In the genomic region with DNA sequence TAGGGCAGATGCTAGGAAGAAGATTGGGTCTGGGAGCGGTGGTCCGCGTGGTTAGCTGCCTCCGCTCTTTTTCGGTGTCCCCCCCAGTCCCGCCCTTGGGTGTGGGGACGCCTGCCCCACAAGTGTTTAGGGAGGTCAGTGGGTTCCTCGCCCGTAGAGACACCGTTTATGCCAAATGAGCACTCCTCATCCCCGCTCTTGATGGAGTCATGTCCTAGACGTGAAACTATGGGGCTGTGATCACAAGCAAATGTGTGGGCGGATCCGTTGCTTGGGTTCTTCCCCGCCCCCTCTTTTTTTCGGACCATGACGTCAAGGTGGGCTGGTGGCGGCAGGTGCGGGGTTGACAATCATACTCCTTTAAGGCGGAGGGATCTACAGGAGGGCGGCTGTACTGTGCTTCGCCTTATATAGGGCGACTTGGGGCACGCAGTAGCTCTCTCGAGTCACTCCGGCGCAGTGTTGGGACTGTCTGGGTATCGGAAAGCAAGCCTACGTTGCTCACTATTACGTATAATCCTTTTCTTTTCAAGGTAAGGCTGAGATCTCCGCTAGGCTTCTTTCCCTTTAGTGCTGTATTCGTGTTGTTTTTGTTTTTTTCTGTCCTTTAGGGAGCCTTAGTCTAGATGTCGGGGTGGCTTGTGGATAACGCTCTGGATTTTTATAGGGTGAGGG, we compare ENCODE assay signal across 8 cellular contexts. TPM values are rescaled to one million over a fixed set of nuclear protein-coding genes. Genes with fewer than 3 reads are reported as not detected.
DNase-seq lines count a peak whose midpoint lies in the region; ATAC-seq and TF ChIP-seq lines count a peak whose summit lies in the region.

A gene (plus strand): TSS at position 439 of the 675 bp plus-strand sequence. CDS start 1,529 bp downstream, outside the sequence.

- H3K4me3 ChIP-seq in LNCaP clone FGC (ENCODE audit: low read depth, low read length) = peak within 1 kb of the TSS; percentile 93

- H3K4me3 Mint-ChIP-seq in activated T-helper 2 cell treated with anti-CD3 and anti-CD28 coated beads, Interferon-gamma antibody, Interleukin-2, Interleukin-4, amounts not matched to agents 10 μg/mL and 5 μg/mL and 100 μg/mL, durations not matched to agents 14 hours and 24 hours and 36 hours (ENCODE audit: low read depth) = peak within 1 kb of the TSS; percentile 96
- H3K4me3 Mint-ChIP-seq in natural killer cell treated with Interleukin-12 subunit alpha and Interleukin-12 subunit beta and Interleukin-15 and Interleukin-18, amount 100 ng/mL, for 72 hours = peak within 1 kb of the TSS; percentile 94

- intact Hi-C loops in activated T-helper 2 cell treated with anti-CD3 and anti-CD28 coated beads, Interferon-gamma antibody, Interleukin-2, Interleukin-4, amounts not matched to agents 10 μg/mL and 5 μg/mL and 100 μg/mL, durations not matched to agents 14 hours and 24 hours and 36 hours (cut with micrococcal nuclease) = loop anchor here (1.0 to 2.0 kb wide), 5 partner anchors 8 to 120 kb away; a partner anchor contains a TSS

- no peaks in the 10 kb centered on the region for H3K9me3 Mint-ChIP-seq in activated T-helper 2 cell treated with anti-CD3 and anti-CD28 coated beads, Interferon-gamma antibody, Interleukin-2, Interleukin-4, amounts not matched to agents 10 μg/mL and 5 μg/mL and 100 μg/mL, durations not matched to agents 14 hours and 24 hours and 36 hours
- H3K9me3 Mint-ChIP-seq in natural killer cell treated with Interleukin-12 subunit alpha and Interleukin-12 subunit beta and Interleukin-15 and Interleukin-18, amount 100 ng/mL, for 72 hours = no peaks in the 10 kb centered on the region

- peak; percentile 89 to 93 for ATAC-seq in natural killer cell treated with Interleukin-12 subunit alpha and Interleukin-12 subunit beta and Interleukin-15 and Interleukin-18, amount 100 ng/mL, for 72 hours

- peak; percentile 100 for DNase-seq in ELF-1 (ENCODE audit: low read depth, low spot score)
- DNase-seq in H4 (ENCODE audit: low spot score) = peak; percentile 99
- peak; percentile 98 for DNase-seq in LNCaP clone FGC (ENCODE audit: low read depth)
- DNase-seq in RPMI8226 = peak; percentile 98
- peak; percentile 95 for DNase-seq in activated T-helper 2 cell treated with anti-CD3 and anti-CD28 coated beads, Interferon-gamma antibody, Interleukin-2, Interleukin-4, amounts not matched to agents 10 μg/mL and 5 μg/mL and 100 μg/mL, durations not matched to agents 14 hours and 24 hours and 36 hours (ENCODE audit: low spot score)
- DNase-seq in fibroblast of peridontal ligament (ENCODE audit: extremely low read depth) = peak; percentile 97
- peak; percentile 96 for DNase-seq in natural killer cell treated with Interleukin-12 subunit alpha and Interleukin-12 subunit beta and Interleukin-15 and Interleukin-18, amount 100 ng/mL, for 72 hours (ENCODE audit: low spot score)
- DNase-seq in stimulated activated naive CD4-positive, alpha-beta T cell treated with Interleukin-2 at 50 U/mL for 16 hours (lab: John Stamatoyannopoulos, UW) = peak; percentile 95

- H3K27ac Mint-ChIP-seq in activated T-helper 2 cell treated with anti-CD3 and anti-CD28 coated beads, Interferon-gamma antibody, Interleukin-2, Interleukin-4, amounts not matched to agents 10 μg/mL and 5 μg/mL and 100 μg/mL, durations not matched to agents 14 hours and 24 hours and 36 hours = peak within 1 kb of the TSS; percentile 99
- H3K27ac Mint-ChIP-seq in natural killer cell treated with Interleukin-12 subunit alpha and Interleukin-12 subunit beta and Interleukin-15 and Interleukin-18, amount 100 ng/mL, for 72 hours = peak within 1 kb of the TSS; percentile 98

- H3K4me1 Mint-ChIP-seq in activated T-helper 2 cell treated with anti-CD3 and anti-CD28 coated beads, Interferon-gamma antibody, Interleukin-2, Interleukin-4, amounts not matched to agents 10 μg/mL and 5 μg/mL and 100 μg/mL, durations not matched to agents 14 hours and 24 hours and 36 hours (ENCODE audit: low read depth) = peaks cover 41% of the 10 kb centered on the region
- H3K4me1 Mint-ChIP-seq in natural killer cell treated with Interleukin-12 subunit alpha and Interleukin-12 subunit beta and Interleukin-15 and Interleukin-18, amount 100 ng/mL, for 72 hours (ENCODE audit: low read depth in 2 of 2) = peaks cover 44 to 53% of the 10 kb centered on the region in 2 donors

- TF ChIP-seq CTCF in LNCaP clone FGC (IDR thresholded peaks at IDR 0.05; ENCODE audit: control insufficient read depth, extremely low read depth, insufficient read depth) = no peak

- H3K27me3 Mint-ChIP-seq in activated T-helper 2 cell treated with anti-CD3 and anti-CD28 coated beads, Interferon-gamma antibody, Interleukin-2, Interleukin-4, amounts not matched to agents 10 μg/mL and 5 μg/mL and 100 μg/mL, durations not matched to agents 14 hours and 24 hours and 36 hours (ENCODE audit: low read depth) = peaks cover 3% of the 10 kb centered on the region
- no peaks in the 10 kb centered on the region for H3K27me3 Mint-ChIP-seq in natural killer cell treated with Interleukin-12 subunit alpha and Interleukin-12 subunit beta and Interleukin-15 and Interleukin-18, amount 100 ng/mL, for 72 hours

- peaks cover 51% of the 10 kb centered on the region for H3K36me3 Mint-ChIP-seq in activated T-helper 2 cell treated with anti-CD3 and anti-CD28 coated beads, Interferon-gamma antibody, Interleukin-2, Interleukin-4, amounts not matched to agents 10 μg/mL and 5 μg/mL and 100 μg/mL, durations not matched to agents 14 hours and 24 hours and 36 hours (ENCODE audit: low read depth)
- H3K36me3 Mint-ChIP-seq in natural killer cell treated with Interleukin-12 subunit alpha and Interleukin-12 subunit beta and Interleukin-15 and Interleukin-18, amount 100 ng/mL, for 72 hours = peaks cover 48% of the 10 kb centered on the region

RNA-seq across cellular contexts. Expression of the gene that starts here (rescaled TPM):
- 2,045 and 2,316 TPM in 2 replicates for total RNA-seq in H4 (2014; rRNA removed; shearing (Covaris generic))
- 2,402 and 2,404 TPM in 2 replicates for total RNA-seq in activated T-helper 2 cell treated with anti-CD3 and anti-CD28 coated beads, Interferon-gamma antibody, Interleukin-2, Interleukin-4, amounts not matched to agents 10 μg/mL and 5 μg/mL and 100 μg/mL, durations not matched to agents 14 hours and 24 hours and 36 hours
- total RNA-seq in natural killer cell treated with Interleukin-12 subunit alpha and Interleukin-12 subunit beta and Interleukin-15 and Interleukin-18, amount 100 ng/mL, for 72 hours = 1,000 to 10,000 TPM; 1,035 to 1,696 TPM

Comparison
In these comparisons a context has a peak if more than half of its experiments do, and no peak if none do; other contexts are left out.
1. Peak in every context shown above with its lines: DNase-seq, ATAC-seq and H3K4me3 ChIP-seq.